ENCODE assay signal across 32 cellular contexts in genomic region chr18:1408331-1408835, GRCh38.
DNase-seq lines count a peak whose midpoint lies in the region; ATAC-seq, FAIRE-seq and TF ChIP-seq lines count a peak whose summit lies in the region.
"Had no signal": no experiment of that assay in that cellular context is flagged by ENCODE, and none has a peak within 500 bp of the region (broad histone marks: within the 10 kb centered on the region; RNA-seq: fewer than 3 reads in every experiment).

No MANE protein-coding gene starts in this region.

- no peak for TF ChIP-seq CTCF in D721Med (IDR thresholded peaks at IDR 0.05; ENCODE audit: insufficient read depth, missing control alignments)
- no peak for TF ChIP-seq CTCF in VCaP (conservative IDR thresholded peaks at IDR 0.05)

- no peak for ATAC-seq in HG03025 (IDR thresholded peaks at IDR 0.05; ENCODE audit: low FRiP score, unreplicated experiment)
- ATAC-seq in HG02981 (IDR thresholded peaks at IDR 0.05; ENCODE audit: unreplicated experiment) = no peak
- ATAC-seq: activated naive CD4-positive, alpha-beta T cell treated with anti-CD3 and anti-CD28 coated beads, Interleukin-2, amount 50 U/mL, for 72 hours; activated T-helper 17 cell treated with anti-CD3 and anti-CD28 coated beads, Interleukin-2, amount 50 U/mL, for 72 hours; gastrocnemius medialis; GM12878; left lung; psoas muscle; Right ventricle myocardium inferior had no signal

- FAIRE-seq in D721Med (lab: Jason Lieb, UNC) = peak; percentile 89
- FAIRE-seq: GM12878 had no signal

- in situ Hi-C loops in G401 (cut with HindIII; ENCODE audit: low sequenced_read_pairs) = no loop called here

- DNase-seq in D721Med (ENCODE audit: insufficient read length, low spot score) (no peak), G401 (ENCODE audit: low spot score) (peak; percentile 66), NCI-H524 (lab: John Stamatoyannopoulos, UW) (peak; percentile 95 to 97)
- no peak for DNase-seq in activated naive CD4-positive, alpha-beta T cell treated with anti-CD3 and anti-CD28 coated beads, Interleukin-2, amount 50 U/mL, for 16 hours
- DNase-seq: activated CD4-positive, alpha-beta T cell treated with anti-CD3 and anti-CD28 coated beads, Interleukin-2, amount 50 U/mL, for 48 hours; activated CD4-positive, CD25-positive, alpha-beta regulatory T cell; activated CD8-positive, alpha-beta memory T cell treated with anti-CD3 and anti-CD28 coated beads, Interleukin-2, amount 50 U/mL, for 48 hours; anterior cingulate cortex; CD4-positive, alpha-beta T cell; cortex of kidney; gastrocnemius medialis; hypothalamus; IMR-90; left lung; mesendoderm; NCI-H187; NCI-H774; OCI-M1; psoas muscle; stimulated activated CD8-positive, alpha-beta memory T cell treated with anti-CD3 and anti-CD28 coated beads, Interleukin-4, amount 100 ng/mL, for 48 hours; SW 1271; trophoblast cell had no signal

- H3K27ac ChIP-seq in VCaP = peak overlapping the region; percentile 78
- H3K27ac ChIP-seq: cardiac muscle cell, esophagus muscularis mucosa, gastrocnemius medialis, left lung, neutrophil, psoas muscle had no signal

Comparison
In these comparisons a context has a peak if more than half of its experiments do, and no peak if none do; other contexts are left out.
1. DNase-seq: peak in G401 (single experiment) and NCI-H524 (2 of 2); none in D721Med (single experiment) and activated naive CD4-positive, alpha-beta T cell treated with anti-CD3 and anti-CD28 coated beads, Interleukin-2, amount 50 U/mL, for 16 hours (single experiment).